ENCODE assay signal across 8 cellular contexts in genomic region chr3:20186600-20187004, GRCh38. TPM values are rescaled to one million over a fixed set of nuclear protein-coding genes. Genes with fewer than 3 reads are reported as not detected.
DNase-seq lines count a peak whose midpoint lies in the region; ATAC-seq, FAIRE-seq and TF ChIP-seq lines count a peak whose summit lies in the region.

No MANE protein-coding gene starts in this region.

- H3K9me3 ChIP-seq in lower lobe of right lung, result no peaks in the 10 kb centered on the region

- no peaks in the 10 kb centered on the region for H3K36me3 ChIP-seq in lower lobe of right lung

- TF ChIP-seq POLR2A in GM12891 (IDR thresholded peaks at IDR 0.05; ENCODE audit: low read depth, low read length), result no peak

- peak overlapping the region; percentile 92 for H3K27ac ChIP-seq in lower lobe of right lung

- DNase-seq in astrocyte of the cerebellum (ENCODE audit: low read depth) (no peak), lower lobe of right lung (no peak), posterior vena cava (ENCODE audit: low spot score) (no peak), GM12891 (ENCODE audit: insufficient read length, low spot score) (no peak), AML-193 (lab: John Stamatoyannopoulos, UW) (no peak), SW480 (ENCODE audit: low spot score) (no peak)

- H3K4me1 ChIP-seq in lower lobe of right lung, result peaks cover 16% of the 10 kb centered on the region

- FAIRE-seq in GM12891 (lab: Jason Lieb, UNC), result no peak

- H3K27me3 ChIP-seq in lower lobe of right lung (ENCODE audit: low read depth), result no peaks in the 10 kb centered on the region

- intact Hi-C loops in lower lobe of right lung (cut with DNase I) (no loop called here), posterior vena cava (cut with DNase I) (no loop called here)

- in situ Hi-C loops in astrocyte of the cerebellum (cut with HindIII; ENCODE audit: low sequenced_read_pairs), result loop anchor here (10.0 kb wide), 1 partner anchor 302 kb away; no protein-coding TSS in a partner anchor

- peak; percentile 15 for ATAC-seq in GM18907 (IDR thresholded peaks at IDR 0.05; ENCODE audit: unreplicated experiment)
- ATAC-seq in HG03064 (IDR thresholded peaks at IDR 0.05; ENCODE audit: low read depth, unreplicated experiment), result peak; percentile 7
- ATAC-seq in lower lobe of right lung, result peak in 1 of 2 donors; percentile 7

- TF ChIP-seq CTCF in astrocyte of the cerebellum (IDR thresholded peaks at IDR 0.05; ENCODE audit: low read depth, low read length, missing control alignments) (no peak), lower lobe of right lung (IDR thresholded peaks at IDR 0.05) (no peak)

- H3K4me3 ChIP-seq in astrocyte of the cerebellum (ENCODE audit: low read depth, low read length) (peak overlapping the region; percentile 90), lower lobe of right lung (peak overlapping the region; percentile 75)

TF ChIP-seq in GM12891, 5 proteins besides CTCF, POLR2A, EP300 and RAD21:
- no peak for TF ChIP-seq SPI1 (IDR thresholded peaks at IDR 0.05; ENCODE audit: low read depth, low read length)

RNA-seq across cellular contexts. Expression of gene SGO1, which starts 0.6 kb away (rescaled TPM):
- 0.71 TPM for total RNA-seq in lower lobe of right lung
- under 1 TPM; 0.19 to 0.23 TPM for total RNA-seq in posterior vena cava
- polyA plus RNA-seq in GM12891 (2012; ENCODE audit: low read depth, missing spikeins), result 7.4 TPM
